ENCODE assay signal across 23 cellular contexts in the genomic region with DNA sequence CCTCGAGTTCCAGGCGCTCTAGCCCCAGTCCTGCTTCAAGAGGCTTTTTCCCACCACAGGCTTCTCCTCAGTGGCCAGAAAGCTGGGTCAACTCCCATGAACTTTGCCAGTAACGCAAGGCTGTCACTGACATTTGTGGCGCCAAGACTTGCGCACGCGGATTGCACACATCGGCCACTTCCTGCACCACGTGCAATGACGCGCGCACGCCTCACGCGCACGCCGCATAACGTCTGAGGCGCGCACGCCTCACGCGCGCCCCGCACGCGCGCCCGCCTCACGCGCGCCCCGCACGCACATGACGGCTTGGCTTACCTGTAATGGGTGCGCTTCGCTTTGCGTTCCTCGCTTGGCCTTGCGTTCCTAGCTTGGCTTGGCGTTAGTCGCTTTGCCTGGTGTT. TPM values are rescaled to one million over a fixed set of nuclear protein-coding genes. Genes with fewer than 3 reads are reported as not detected.
"Had no signal": no experiment of that assay in that cellular context is flagged by ENCODE, and none has a peak within 500 bp of the region (broad histone marks: within the 10 kb centered on the region; RNA-seq: fewer than 3 reads in every experiment).

A gene (plus strand): TSS at position 301 of the 400 bp plus-strand sequence. CDS start 452 bp downstream, outside the sequence.

RNA-seq across cellular contexts. Expression of the gene that starts here (rescaled TPM):
- total RNA-seq: hepatocyte, kidney, kidney epithelial cell, left cardiac atrium, left colon, left lobe of liver, left lung, left ventricle myocardium inferior, left ventricle myocardium superior, liver, lower leg skin, lower lobe of right lung, lung, lung microvascular endothelial cell, mammary epithelial cell, mesenteric fat pad, mesothelial cell of epicardium, mononuclear cell, mucosa of descending colon, mucosa of gallbladder, myocyte had no signal
- polyA plus RNA-seq: hepatocyte, immature natural killer cell, keratinocyte, liver, lung, mammary epithelial cell had no signal
